In the genomic region with DNA sequence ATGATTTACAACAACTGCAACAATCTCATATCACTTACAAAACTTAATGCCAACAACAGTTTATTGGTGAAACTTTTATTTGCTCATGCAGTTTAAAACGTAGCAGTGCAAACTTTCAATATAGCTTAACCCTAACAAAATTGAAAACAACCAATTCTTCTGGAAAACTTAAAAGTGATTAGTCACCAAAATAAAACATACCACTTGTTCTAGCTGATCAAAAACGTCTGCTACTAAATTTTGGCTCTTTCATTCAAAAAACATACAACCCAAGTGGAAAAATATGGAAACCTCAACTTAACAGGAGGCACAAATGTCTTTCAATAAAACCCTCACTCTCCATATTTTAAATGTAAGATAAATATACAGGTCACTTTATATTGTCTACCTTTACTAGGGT, we compare ENCODE assay signal across 36 cellular contexts. TPM values are rescaled to one million over a fixed set of nuclear protein-coding genes. Genes with fewer than 3 reads are reported as not detected.
"Had no signal": no experiment of that assay in that cellular context is flagged by ENCODE, and none has a peak within 500 bp of the region (broad histone marks: within the 10 kb centered on the region; RNA-seq: fewer than 3 reads in every experiment).

No MANE protein-coding gene starts in this region.

- H3K4me1 Mint-ChIP-seq: activated CD4-positive, alpha-beta T cell treated with anti-CD3 and anti-CD28 coated beads for 36 hours; activated CD4-positive, alpha-beta T cell treated with anti-CD3 and anti-CD28 coated beads, Interleukin-2, amount 10 ng/mL, durations not matched to agents 24 days and 14 days; activated CD8-positive, alpha-beta memory T cell treated with anti-CD3 and anti-CD28 coated beads, Interleukin-2, amount 10 ng/mL, durations not matched to agents 7 days and 5 days; activated naive CD4-positive, alpha-beta T cell treated with anti-CD3 and anti-CD28 coated beads, Interleukin-2, amount 50 U/mL, for 24 hours; activated naive CD8-positive, alpha-beta T cell treated with anti-CD3 and anti-CD28 coated beads for 36 hours; activated naive CD8-positive, alpha-beta T cell treated with anti-CD3 and anti-CD28 coated beads, Interleukin-2, amount 50 U/mL, for 24 hours had no signal

- H3K4me3 Mint-ChIP-seq: activated CD4-positive, alpha-beta memory T cell treated with anti-CD3 and anti-CD28 coated beads for 36 hours; activated CD4-positive, alpha-beta T cell treated with anti-CD3 and anti-CD28 coated beads for 36 hours; activated CD4-positive, alpha-beta T cell treated with anti-CD3 and anti-CD28 coated beads, Interleukin-2, amount 10 ng/mL, durations not matched to agents 24 days and 14 days; activated CD8-positive, alpha-beta memory T cell treated with anti-CD3 and anti-CD28 coated beads, Interleukin-2, amount 10 ng/mL, durations not matched to agents 7 days and 5 days; activated CD8-positive, alpha-beta T cell treated with anti-CD3 and anti-CD28 coated beads, Interleukin-2, amount 10 ng/mL, durations not matched to agents 7 days and 5 days; activated naive CD4-positive, alpha-beta T cell treated with anti-CD3 and anti-CD28 coated beads for 36 hours; activated naive CD4-positive, alpha-beta T cell treated with anti-CD3 and anti-CD28 coated beads, Interleukin-2, amount 50 U/mL, for 24 hours; activated naive CD8-positive, alpha-beta T cell treated with anti-CD3 and anti-CD28 coated beads for 36 hours; activated naive CD8-positive, alpha-beta T cell treated with anti-CD3 and anti-CD28 coated beads, Interleukin-2, amount 50 U/mL, for 24 hours; activated T-helper 1 cell treated with anti-CD3 and anti-CD28 coated beads, Interleukin-12 subunit alpha, Interleukin-12 subunit beta, Interleukin-2, Interleukin-4 antibody, amounts not matched to agents 30 ng/mL and 10 ng/mL and 1 ng/mL, durations not matched to agents 14 hours and 24 hours and 36 hours; brain; dendritic cell treated with granulocyte-macrophage colony-stimulating factor and Interleukin-4, amounts not matched to agents 40 ng/mL and 50 ng/mL, for 4 days; endodermal cell had no signal

- H3K4me1 ChIP-seq: breast epithelium had no signal

- H3K27ac Mint-ChIP-seq: activated CD4-positive, alpha-beta memory T cell treated with anti-CD3 and anti-CD28 coated beads for 36 hours; activated CD4-positive, alpha-beta T cell treated with anti-CD3 and anti-CD28 coated beads for 36 hours; activated CD4-positive, alpha-beta T cell treated with anti-CD3 and anti-CD28 coated beads, Interleukin-2, amount 10 ng/mL, durations not matched to agents 24 days and 14 days; activated CD8-positive, alpha-beta memory T cell treated with anti-CD3 and anti-CD28 coated beads, Interleukin-2, amount 10 ng/mL, durations not matched to agents 7 days and 5 days; activated CD8-positive, alpha-beta T cell treated with anti-CD3 and anti-CD28 coated beads, Interleukin-2, amount 10 ng/mL, durations not matched to agents 7 days and 5 days; activated naive CD4-positive, alpha-beta T cell treated with anti-CD3 and anti-CD28 coated beads for 36 hours; activated naive CD4-positive, alpha-beta T cell treated with anti-CD3 and anti-CD28 coated beads, Interleukin-2, amount 50 U/mL, for 24 hours; activated naive CD8-positive, alpha-beta T cell treated with anti-CD3 and anti-CD28 coated beads for 36 hours; activated naive CD8-positive, alpha-beta T cell treated with anti-CD3 and anti-CD28 coated beads, Interleukin-2, amount 50 U/mL, for 24 hours; activated T-helper 1 cell treated with anti-CD3 and anti-CD28 coated beads, Interleukin-12 subunit alpha, Interleukin-12 subunit beta, Interleukin-2, Interleukin-4 antibody, amounts not matched to agents 30 ng/mL and 10 ng/mL and 1 ng/mL, durations not matched to agents 14 hours and 24 hours and 36 hours; activated T-helper 2 cell treated with anti-CD3 and anti-CD28 coated beads, Interferon-gamma antibody, Interleukin-2, Interleukin-4, amounts not matched to agents 10 μg/mL and 5 μg/mL and 100 μg/mL, durations not matched to agents 14 hours and 24 hours and 36 hours; dendritic cell treated with granulocyte-macrophage colony-stimulating factor and Interleukin-4, amounts not matched to agents 40 ng/mL and 50 ng/mL, for 4 days; endodermal cell had no signal

- H3K27me3 Mint-ChIP-seq: brain; dendritic cell treated with granulocyte-macrophage colony-stimulating factor and Interleukin-4, amounts not matched to agents 40 ng/mL and 50 ng/mL, for 4 days had no signal

- H3K9me3 ChIP-seq: ascending aorta, breast epithelium, esophagus squamous epithelium, gastroesophageal sphincter had no signal

- H3K27ac ChIP-seq: ascending aorta, breast epithelium, cardiac muscle cell, coronary artery, dorsolateral prefrontal cortex, epithelial cell of prostate, esophagus squamous epithelium, heart right ventricle had no signal

- H3K4me3 ChIP-seq: ascending aorta, breast epithelium, cardiac muscle cell, coronary artery, dorsolateral prefrontal cortex, esophagus squamous epithelium, gastroesophageal sphincter, heart right ventricle had no signal

- ATAC-seq: activated CD4-positive, alpha-beta T cell treated with anti-CD3 and anti-CD28 coated beads for 36 hours; activated CD8-positive, alpha-beta memory T cell treated with anti-CD3 and anti-CD28 coated beads, Interleukin-2, amount 10 ng/mL, durations not matched to agents 7 days and 5 days; activated CD8-positive, alpha-beta T cell treated with anti-CD3 and anti-CD28 coated beads, Interleukin-2, amount 10 ng/mL, durations not matched to agents 7 days and 5 days; activated naive CD8-positive, alpha-beta T cell treated with anti-CD3 and anti-CD28 coated beads, Interleukin-2, amount 50 U/mL, for 24 hours; gastroesophageal sphincter; heart right ventricle had no signal

- H3K36me3 Mint-ChIP-seq: activated CD4-positive, alpha-beta memory T cell treated with anti-CD3 and anti-CD28 coated beads for 36 hours; activated CD8-positive, alpha-beta memory T cell treated with anti-CD3 and anti-CD28 coated beads, Interleukin-2, amount 10 ng/mL, durations not matched to agents 7 days and 5 days; activated naive CD4-positive, alpha-beta T cell treated with anti-CD3 and anti-CD28 coated beads, Interleukin-2, amount 50 U/mL, for 24 hours; activated naive CD8-positive, alpha-beta T cell treated with anti-CD3 and anti-CD28 coated beads for 36 hours had no signal

- H3K9me3 Mint-ChIP-seq: activated CD4-positive, alpha-beta memory T cell treated with anti-CD3 and anti-CD28 coated beads for 36 hours; activated CD4-positive, alpha-beta T cell treated with anti-CD3 and anti-CD28 coated beads, Interleukin-2, amount 10 ng/mL, durations not matched to agents 24 days and 14 days; activated naive CD4-positive, alpha-beta T cell treated with anti-CD3 and anti-CD28 coated beads for 36 hours; activated naive CD4-positive, alpha-beta T cell treated with anti-CD3 and anti-CD28 coated beads, Interleukin-2, amount 50 U/mL, for 24 hours; activated naive CD8-positive, alpha-beta T cell treated with anti-CD3 and anti-CD28 coated beads for 36 hours; activated naive CD8-positive, alpha-beta T cell treated with anti-CD3 and anti-CD28 coated beads, Interleukin-2, amount 50 U/mL, for 24 hours; activated T-helper 1 cell treated with anti-CD3 and anti-CD28 coated beads, Interleukin-12 subunit alpha, Interleukin-12 subunit beta, Interleukin-2, Interleukin-4 antibody, amounts not matched to agents 30 ng/mL and 10 ng/mL and 1 ng/mL, durations not matched to agents 14 hours and 24 hours and 36 hours; activated T-helper 2 cell treated with anti-CD3 and anti-CD28 coated beads, Interferon-gamma antibody, Interleukin-2, Interleukin-4, amounts not matched to agents 10 μg/mL and 5 μg/mL and 100 μg/mL, durations not matched to agents 14 hours and 24 hours and 36 hours; dendritic cell treated with granulocyte-macrophage colony-stimulating factor and Interleukin-4, amounts not matched to agents 40 ng/mL and 50 ng/mL, for 4 days; endodermal cell had no signal

- H3K36me3 ChIP-seq: ascending aorta, breast epithelium, cardiac muscle cell, esophagus squamous epithelium had no signal

- H3K27me3 ChIP-seq: ascending aorta, breast epithelium, cardiac muscle cell, dorsolateral prefrontal cortex, esophagus squamous epithelium, gastroesophageal sphincter, heart right ventricle had no signal

- DNase-seq: activated CD4-positive, alpha-beta memory T cell treated with anti-CD3 and anti-CD28 coated beads for 36 hours; activated CD4-positive, alpha-beta T cell treated with anti-CD3 and anti-CD28 coated beads for 36 hours; activated CD4-positive, alpha-beta T cell treated with anti-CD3 and anti-CD28 coated beads, Interleukin-2, amount 10 ng/mL, durations not matched to agents 24 days and 14 days; activated CD4-positive, CD25-positive, alpha-beta regulatory T cell; activated CD4-positive, CD25-positive, alpha-beta regulatory T cell treated with anti-CD3 and anti-CD28 coated beads, Interleukin-2, amount 50 U/mL, for 72 hours; activated CD8-positive, alpha-beta memory T cell treated with anti-CD3 and anti-CD28 coated beads, Interleukin-2, amount 10 ng/mL, durations not matched to agents 7 days and 5 days; activated CD8-positive, alpha-beta memory T cell treated with anti-CD3 and anti-CD28 coated beads, Interleukin-2, amount 50 U/mL, for 4 hours; activated CD8-positive, alpha-beta T cell treated with anti-CD3 and anti-CD28 coated beads, Interleukin-2, amount 10 ng/mL, durations not matched to agents 7 days and 5 days; activated effector memory CD4-positive, alpha-beta T cell treated with anti-CD3 and anti-CD28 coated beads, Interleukin-2, amount 50 U/mL, for 16 hours; activated naive CD4-positive, alpha-beta T cell treated with anti-CD3 and anti-CD28 coated beads for 36 hours; activated naive CD8-positive, alpha-beta T cell treated with anti-CD3 and anti-CD28 coated beads for 36 hours; activated naive CD8-positive, alpha-beta T cell treated with anti-CD3 and anti-CD28 coated beads, Interleukin-2, amount 50 U/mL, for 24 hours; activated T-cell treated with anti-CD3 and anti-CD28 coated beads, Interleukin-2, amount 50 U/mL, for 1 hour; activated T-cell treated with anti-CD3 and anti-CD28 coated beads, Interleukin-2, amount 50 U/mL, for 48 hours; central memory CD4-positive, alpha-beta T cell; cerebellar nuclear complex; dorsolateral prefrontal cortex; effector memory CD4-positive, alpha-beta T cell; endodermal cell; esophagus squamous epithelium; foreskin melanocyte; heart right ventricle; T-helper 2 cell had no signal

RNA-seq across cellular contexts. Expression of a gene that starts 39.6 kb away (rescaled TPM):
- total RNA-seq: activated CD4-positive, alpha-beta memory T cell treated with anti-CD3 and anti-CD28 coated beads for 36 hours; activated CD8-positive, alpha-beta memory T cell treated with anti-CD3 and anti-CD28 coated beads for 36 hours; activated CD8-positive, alpha-beta memory T cell treated with anti-CD3 and anti-CD28 coated beads, Interleukin-2, amount 10 ng/mL, durations not matched to agents 7 days and 5 days; activated T-helper 2 cell treated with anti-CD3 and anti-CD28 coated beads, Interferon-gamma antibody, Interleukin-2, Interleukin-4, amounts not matched to agents 10 μg/mL and 5 μg/mL and 100 μg/mL, durations not matched to agents 14 hours and 24 hours and 36 hours; T-helper 1 cell treated with Interleukin-12 subunit alpha and Interleukin-12 subunit beta and Interleukin-4 antibody, amounts not matched to agents 30 ng/mL and 1 ng/mL, for 36 hours had no signal
